Comparison of ENCODE assay signal across 8 cellular contexts in genomic region chr1:26234644-26235384, GRCh38. TPM values are rescaled to one million over a fixed set of nuclear protein-coding genes. Genes with fewer than 3 reads are reported as not detected.
DNase-seq lines count a peak whose midpoint lies in the region; ATAC-seq, FAIRE-seq and TF ChIP-seq lines count a peak whose summit lies in the region.

No MANE protein-coding gene starts in this region.

- H3K27ac ChIP-seq in iPS-18a (ENCODE audit: low read length): peak overlapping the region; percentile 12
- H3K27ac ChIP-seq in small intestine (ENCODE audit: low read depth in 1 of 2, low read length in 1 of 2): peak overlapping the region; percentile 91

- WGBS in small intestine, 3 donors: 1 to 2% (median 2%) methylated on average over 30 of the region's 30 CpGs

- H3K9me3 ChIP-seq in BE2C (no peaks in the 10 kb centered on the region), adipocyte (ENCODE audit: control insufficient read depth, low read length) (no peaks in the 10 kb centered on the region), iPS-18a (ENCODE audit: control insufficient read depth, low read depth, low read length) (no peaks in the 10 kb centered on the region), small intestine (ENCODE audit: control insufficient read depth, low read depth) (no peaks in the 10 kb centered on the region)

- H3K4me3 ChIP-seq in BE2C (ENCODE audit: low read depth, low read length) (peak overlapping the region; percentile 88), adipocyte (ENCODE audit: low read length) (peak overlapping the region; percentile 93), iPS-18a (ENCODE audit: low read length) (peak overlapping the region; percentile 93), small intestine (ENCODE audit: low read depth in 1 of 2, low read length in 2 of 2) (peak overlapping the region; percentile 56 to 75)

- H3K27me3 ChIP-seq in BE2C (no peaks in the 10 kb centered on the region), adipocyte (replicated peaks; ENCODE audit: control insufficient read depth, insufficient read depth, low read length) (no peaks in the 10 kb centered on the region), iPS-18a (ENCODE audit: control insufficient read depth, insufficient read depth, low read length) (no peaks in the 10 kb centered on the region), small intestine (ENCODE audit: control insufficient read depth in 2 of 2, insufficient read depth in 2 of 2, low read length in 2 of 2) (no peaks in the 10 kb centered on the region)

- FAIRE-seq in small intestine (lab: Jason Lieb, UNC): no peak

- H3K36me3 ChIP-seq in BE2C (no peaks in the 10 kb centered on the region), adipocyte (ENCODE audit: control insufficient read depth, insufficient read depth, low read length, severe bottlenecking) (no peaks in the 10 kb centered on the region), iPS-18a (ENCODE audit: control insufficient read depth, low read depth, low read length) (peaks cover 3% of the 10 kb centered on the region), small intestine (ENCODE audit: control insufficient read depth in 2 of 2, insufficient read depth in 2 of 2, low read length in 2 of 2) (no peaks in the 10 kb centered on the region)

- in situ Hi-C loops in GM13976 (cut with MboI; ENCODE audit: low sequenced_read_pairs, unreplicated experiment): no loop called here

- H3K4me1 ChIP-seq in BE2C (no peaks in the 10 kb centered on the region), adipocyte (ENCODE audit: control insufficient read depth, insufficient read depth, low read length) (peaks cover 19% of the 10 kb centered on the region), iPS-18a (ENCODE audit: control insufficient read depth, low read depth, low read length) (no peaks in the 10 kb centered on the region), small intestine (ENCODE audit: control insufficient read depth in 2 of 2, insufficient read depth in 1 of 2, low read depth in 1 of 2, low read length in 1 of 2) (no peaks in the 10 kb centered on the region)

- H3K9ac ChIP-seq in adipocyte (ENCODE audit: low read length): peak overlapping the region; percentile 91
- peak overlapping the region; percentile 81 for H3K9ac ChIP-seq in iPS-18a (ENCODE audit: low read length)

- TF ChIP-seq CTCF in BE2C (IDR thresholded peaks at IDR 0.05; ENCODE audit: low read depth, low read length): 0 out of 2 replicates have a peak, but pooled peaks have one; percentile 12
- TF ChIP-seq CTCF in GM13976 (IDR thresholded peaks at IDR 0.05; ENCODE audit: borderline replicate concordance, control extremely low read depth, extremely low read depth, insufficient read depth, missing control alignments): peak; percentile 21

- DNase-seq in BE2C: peak; percentile 17
- DNase-seq in GM13976 (ENCODE audit: low spot score): peak; percentile 46
- peak; percentile 47 for DNase-seq in M059J (ENCODE audit: low read depth)
- DNase-seq in adipocyte (ENCODE audit: low read depth): peak; percentile 59
- peak; percentile 28 for DNase-seq in small intestine
- DNase-seq in NCI-H128 (lab: John Stamatoyannopoulos, UW; ENCODE audit: unreplicated experiment): no peak

- ATAC-seq in GM18520 (IDR thresholded peaks at IDR 0.05; ENCODE audit: unreplicated experiment): no peak

RNA-seq across cellular contexts. Expression of gene CEP85, which starts 0.8 kb away (rescaled TPM):
- 9.7 TPM for polyA plus RNA-seq in BE2C (2012; ENCODE audit: insufficient read depth, insufficient read length, low read depth)
- 28.6 and 43.0 TPM in 2 replicates for total RNA-seq in M059J (2014; rRNA removed; shearing (Covaris generic))
- 1 to 10 TPM; 2.7 to 7.2 (median 4.1) TPM for polyA plus RNA-seq in small intestine

RNA-seq across cellular contexts. Expression of gene CATSPER4, which starts 44.4 kb away (rescaled TPM):
- polyA plus RNA-seq in BE2C (2012; ENCODE audit: insufficient read depth, insufficient read length, low read depth): not detected
- total RNA-seq in M059J (2014; rRNA removed; shearing (Covaris generic)): not detected in 2 replicates
- polyA plus RNA-seq in small intestine: not detected

RNA-seq across cellular contexts. Expression of gene SH3BGRL3, which starts 45.1 kb away (rescaled TPM):
- polyA plus RNA-seq in BE2C (2012; ENCODE audit: insufficient read depth, insufficient read length, low read depth): 170 TPM
- total RNA-seq in M059J (2014; rRNA removed; shearing (Covaris generic)): 268 and 302 TPM in 2 replicates
- polyA plus RNA-seq in small intestine: 100 to 1,000 TPM; 157 to 238 (median 199) TPM

RNA-seq across cellular contexts. Expression of gene CNKSR1, which starts 57.5 kb away (rescaled TPM):
- 0.36 TPM for polyA plus RNA-seq in BE2C (2012; ENCODE audit: insufficient read depth, insufficient read length, low read depth)
- 0.49 TPM in 1 of 2 replicates, not detected in the other for total RNA-seq in M059J (2014; rRNA removed; shearing (Covaris generic))
- 10 to 100 TPM; 16.1 to 54.1 (median 41.6) TPM for polyA plus RNA-seq in small intestine
